In genomic region chr2:150663143-150663542, GRCh38 we compare ENCODE assay signal across 18 cellular contexts.
A peak's percentile ranks its signal among the peaks of the same experiment; 100 is the strongest.
DNase-seq lines count a peak whose midpoint lies in the region; ATAC-seq and TF ChIP-seq lines count a peak whose summit lies in the region.
"Had no signal": no experiment of that assay in that cellular context is flagged by ENCODE, and none has a peak within 500 bp of the region (broad histone marks: within the 10 kb centered on the region; RNA-seq: fewer than 3 reads in every experiment).

No MANE protein-coding gene starts in this region.

- H3K36me3 Mint-ChIP-seq in MCF 10A (ENCODE audit: insufficient read depth, unreplicated experiment): no peaks in the 10 kb centered on the region

- TF ChIP-seq POLR2A in breast epithelium (IDR thresholded peaks at IDR 0.05): no peak

- DNase-seq in MCF 10A (ENCODE audit: unreplicated experiment) (peak; percentile 33), breast epithelium (ENCODE audit: low spot score in 2 of 2) (no peak), SJCRH30 (peak in 1 of 2 experiments; percentile 20), fibroblast of lung (ENCODE audit: low read depth in 2 of 2) (peak; percentile 77 to 90), mucosa of gallbladder (ENCODE audit: low spot score) (no peak), midbrain (lab: John Stamatoyannopoulos, UW) (no peak)
- DNase-seq in activated effector memory CD4-positive, alpha-beta T cell treated with anti-CD3 and anti-CD28 coated beads, Interleukin-2, amount 50 U/mL, for 16 hours: no peak
- DNase-seq: activated CD8-positive, alpha-beta T cell treated with anti-CD3 and anti-CD28 coated beads for 36 hours; colonic mucosa; DMS 273 treated with DMSO at 0.1 percent for 48 hours; NCI-H1417; NCI-H510A; Peyer's patch had no signal

- peaks cover 7% of the 10 kb centered on the region for H3K9me3 Mint-ChIP-seq in MCF 10A (ENCODE audit: unreplicated experiment)

- no peak for ATAC-seq in HG02763 (IDR thresholded peaks at IDR 0.05; ENCODE audit: unreplicated experiment)
- ATAC-seq: activated CD8-positive, alpha-beta T cell treated with anti-CD3 and anti-CD28 coated beads for 36 hours had no signal

- H3K27me3 ChIP-seq in breast epithelium (no peaks in the 10 kb centered on the region), SJCRH30 (no peaks in the 10 kb centered on the region), fibroblast of lung (ENCODE audit: control insufficient read depth, insufficient read depth, low read length) (no peaks in the 10 kb centered on the region)
- H3K27me3 ChIP-seq: colonic mucosa, Peyer's patch had no signal

- H3K4me3 Mint-ChIP-seq in MCF 10A (ENCODE audit: unreplicated experiment): no peak overlapping the region
- H3K4me3 Mint-ChIP-seq: activated CD8-positive, alpha-beta T cell treated with anti-CD3 and anti-CD28 coated beads for 36 hours; nephron had no signal

- TF ChIP-seq CTCF in MCF 10A (IDR thresholded peaks at IDR 0.05; ENCODE audit: unreplicated experiment) (no peak), breast epithelium (IDR thresholded peaks at IDR 0.05) (no peak), fibroblast of lung (conservative IDR thresholded peaks at IDR 0.05 in 1 of 2, IDR thresholded peaks at IDR 0.05 in 1 of 2; ENCODE audit: low read depth in 1 of 2, low read length in 2 of 2) (no peak)

- peak overlapping the region; percentile 75 for H3K27ac Mint-ChIP-seq in MCF 10A (ENCODE audit: low read depth, unreplicated experiment)
- H3K27ac Mint-ChIP-seq: activated CD8-positive, alpha-beta T cell treated with anti-CD3 and anti-CD28 coated beads for 36 hours; nephron had no signal

- no peaks in the 10 kb centered on the region for H3K36me3 ChIP-seq in breast epithelium
- H3K36me3 ChIP-seq in SJCRH30: no peaks in the 10 kb centered on the region
- H3K36me3 ChIP-seq in fibroblast of lung (ENCODE audit: control insufficient read depth, insufficient read depth, low read length): no peaks in the 10 kb centered on the region
- H3K36me3 ChIP-seq: colonic mucosa, Peyer's patch, thoracic aorta had no signal

- no peaks in the 10 kb centered on the region for H3K27me3 Mint-ChIP-seq in MCF 10A (ENCODE audit: insufficient read depth, unreplicated experiment)

- no peaks in the 10 kb centered on the region for H3K79me2 ChIP-seq in fibroblast of lung (ENCODE audit: control insufficient read depth, insufficient read depth, low read length)

- BruUV-seq in MCF 10A (replicated peaks; lab: Mats Ljungman, UMichigan): no TSS peak

- no peak overlapping the region for H2AFZ ChIP-seq in fibroblast of lung (ENCODE audit: low read length)

- no peaks in the 10 kb centered on the region for H3K4me1 Mint-ChIP-seq in MCF 10A (ENCODE audit: insufficient read depth, unreplicated experiment)
- H3K4me1 Mint-ChIP-seq: nephron had no signal

- H3K27ac ChIP-seq in breast epithelium: no peak overlapping the region
- H3K27ac ChIP-seq in SJCRH30: peak overlapping the region; percentile 27; the same call in 1 of the 2 replicates
- H3K27ac ChIP-seq in fibroblast of lung (ENCODE audit: insufficient read depth, low read length): peak overlapping the region; percentile 79
- H3K27ac ChIP-seq: 22Rv1, colonic mucosa, Peyer's patch, thoracic aorta had no signal

- peaks cover 0 to 5% of the 10 kb centered on the region in 2 donors for H3K9me3 ChIP-seq in breast epithelium
- H3K9me3 ChIP-seq in SJCRH30 (replicated peaks): peaks cover 13% of the 10 kb centered on the region; the same call in 1 of the 2 replicates
- no peaks in the 10 kb centered on the region for H3K9me3 ChIP-seq in fibroblast of lung (ENCODE audit: control insufficient read depth, insufficient read depth, low read depth, low read length)
- H3K9me3 ChIP-seq: colonic mucosa, thoracic aorta had no signal

- H3K4me3 ChIP-seq in breast epithelium (no peak overlapping the region), SJCRH30 (no peak overlapping the region), fibroblast of lung (replicated peaks in 1 of 4; ENCODE audit: control extremely low read depth in 1 of 4, insufficient read depth in 1 of 4, low read depth in 3 of 4, low read length in 4 of 4) (no peak overlapping the region)
- H3K4me3 ChIP-seq: colonic mucosa, Peyer's patch, skin epidermis, thoracic aorta had no signal

- CTCF ChIA-PET in MCF 10A (lab: Yijun Ruan, JAX): no interaction called here

- H3K4me2 ChIP-seq in fibroblast of lung (ENCODE audit: extremely low read depth, insufficient read depth, low read length): no peak overlapping the region

- H3K4me1 ChIP-seq in breast epithelium (no peaks in the 10 kb centered on the region), SJCRH30 (peaks cover 8% of the 10 kb centered on the region), fibroblast of lung (ENCODE audit: control insufficient read depth, extremely low read depth, insufficient read depth, low read length) (peaks cover 4% of the 10 kb centered on the region)
- H3K4me1 ChIP-seq: colonic mucosa, Peyer's patch had no signal

- intact Hi-C loops in MCF 10A (cut with micrococcal nuclease): no loop called here
- intact Hi-C loops in breast epithelium (cut with DNase I; ENCODE audit: low total_unique reads): no loop called here

- POLR2A ChIA-PET in MCF 10A (lab: Yijun Ruan, JAX): no interaction called here

- no peaks in the 10 kb centered on the region for H4K20me1 ChIP-seq in fibroblast of lung (ENCODE audit: control insufficient read depth, extremely low read depth, insufficient read depth, low read length)

- H3K9ac ChIP-seq in fibroblast of lung (ENCODE audit: insufficient read depth, low read length): no peak overlapping the region

Comparison
In these comparisons a context has a peak if more than half of its experiments do, and no peak if none do; other contexts are left out.
1. DNase-seq: peak in MCF 10A (single experiment) and fibroblast of lung (2 of 2); none in breast epithelium (0 of 2), mucosa of gallbladder (single experiment), activated effector memory CD4-positive, alpha-beta T cell treated with anti-CD3 and anti-CD28 coated beads, Interleukin-2, amount 50 U/mL, for 16 hours (single experiment) and midbrain (single experiment).
2. H3K27ac ChIP-seq: peak in SJCRH30 (single experiment) and fibroblast of lung (single experiment); none in breast epithelium (0 of 2).